Comparison of ENCODE assay signal across 8 cellular contexts in genomic region chr6:35317483-35318199, GRCh38. TPM values are rescaled to one million over a fixed set of nuclear protein-coding genes. Genes with fewer than 3 reads are reported as not detected.
DNase-seq lines count a peak whose midpoint lies in the region; ATAC-seq and TF ChIP-seq lines count a peak whose summit lies in the region.

No MANE protein-coding gene starts in this region.

- TF ChIP-seq POLR2A in HCT116 (IDR thresholded peaks at IDR 0.05; ENCODE audit: borderline replicate concordance, extremely low read depth, insufficient read depth, insufficient read length), result no peak
- TF ChIP-seq POLR2A in gastrocnemius medialis (IDR thresholded peaks at IDR 0.05), result no peak

- H3K27me3 Mint-ChIP-seq in stimulated activated naive B cell treated with anti-CD40 and anti-IgM and Interleukin-4, amounts not matched to agents 10 μg/mL and 1 μg/mL and 100 μg/mL, for 72 hours, result no peaks in the 10 kb centered on the region

- H3K4me2 ChIP-seq in HCT116 (ENCODE audit: low read length), result no peak overlapping the region

- no peaks in the 10 kb centered on the region for H4K20me1 ChIP-seq in HCT116 (ENCODE audit: insufficient read depth)

- H3K79me2 ChIP-seq in HCT116 (ENCODE audit: insufficient read depth, low read length), result no peaks in the 10 kb centered on the region

- no TSS peak for BruUV-seq in HCT116 (replicated peaks; lab: Mats Ljungman, UMichigan)

- H3K9me3 Mint-ChIP-seq in stimulated activated naive B cell treated with anti-CD40 and anti-IgM and Interleukin-4, amounts not matched to agents 10 μg/mL and 1 μg/mL and 100 μg/mL, for 72 hours, result no peaks in the 10 kb centered on the region

- H3K27ac ChIP-seq in HCT116 (ENCODE audit: low read depth, low read length), result no peak overlapping the region
- H3K27ac ChIP-seq in WERI-Rb-1, result peak overlapping the region; percentile 66
- peak overlapping the region; percentile 43 to 49 for H3K27ac ChIP-seq in right atrium auricular region
- H3K27ac ChIP-seq in gastrocnemius medialis, result peak overlapping the region; percentile 53 to 58 (median 54)

- H3K36me3 ChIP-seq in HCT116 (ENCODE audit: control insufficient read depth in 1 of 2, insufficient read depth in 2 of 2, low read length in 2 of 2) (peaks cover 10 to 11% of the 10 kb centered on the region in 2 experiments; a peak in 2 of 4 replicates), WERI-Rb-1 (no peaks in the 10 kb centered on the region), right atrium auricular region (no peaks in the 10 kb centered on the region), gastrocnemius medialis (no peaks in the 10 kb centered on the region)

- POLR2A ChIA-PET in HCT116 (lab: Charles Lee), result no interaction called here

- H3K9ac ChIP-seq in HCT116 (ENCODE audit: low read length), result no peak overlapping the region

- no peak for TF ChIP-seq RAD21 in HCT116 (IDR thresholded peaks at IDR 0.05; ENCODE audit: low read depth)

- in situ Hi-C loops in gastrocnemius medialis (cut with MboI; ENCODE audit: low sequenced_read_pairs in 4 of 4), result no loop called here

- CTCF ChIA-PET in HCT116 (lab: Charles Lee), result no interaction called here

- no peak overlapping the region for H3K27ac Mint-ChIP-seq in stimulated activated naive B cell treated with anti-CD40 and anti-IgM and Interleukin-4, amounts not matched to agents 10 μg/mL and 1 μg/mL and 100 μg/mL, for 72 hours

- H3K36me3 Mint-ChIP-seq in stimulated activated naive B cell treated with anti-CD40 and anti-IgM and Interleukin-4, amounts not matched to agents 10 μg/mL and 1 μg/mL and 100 μg/mL, for 72 hours, result peaks cover 50 to 71% of the 10 kb centered on the region in 2 donors

- H3K4me3 Mint-ChIP-seq in stimulated activated naive B cell treated with anti-CD40 and anti-IgM and Interleukin-4, amounts not matched to agents 10 μg/mL and 1 μg/mL and 100 μg/mL, for 72 hours, result no peak overlapping the region

- ATAC-seq in HCT116 (0 out of 2 replicates have a peak, but pooled peaks have one; percentile 17), gastrocnemius medialis (peak; percentile 20 to 38), HG02623 (IDR thresholded peaks at IDR 0.05; ENCODE audit: unreplicated experiment) (no peak), HG03108 (IDR thresholded peaks at IDR 0.05; ENCODE audit: unreplicated experiment) (no peak)
- ATAC-seq in stimulated activated naive B cell treated with anti-CD40 and anti-IgM and Interleukin-4, amounts not matched to agents 10 μg/mL and 1 μg/mL and 100 μg/mL, for 72 hours (replicated peaks), result no peak

- no peak overlapping the region for H2AFZ ChIP-seq in HCT116 (ENCODE audit: low read depth, low read length, poor library complexity, severe bottlenecking)

- H3K4me1 ChIP-seq in HCT116 (ENCODE audit: control insufficient read depth in 1 of 2, insufficient read depth in 2 of 2, low read length in 2 of 2), result no peaks in the 10 kb centered on the region
- peaks cover 0 to 14% of the 10 kb centered on the region in 2 donors for H3K4me1 ChIP-seq in right atrium auricular region
- peaks cover 3 to 10% of the 10 kb centered on the region in 2 donors for H3K4me1 ChIP-seq in gastrocnemius medialis

- H3K4me3 ChIP-seq in HCT116 (replicated peaks in 1 of 2; ENCODE audit: low read depth in 1 of 2, low read length in 2 of 2), result no peak overlapping the region
- H3K4me3 ChIP-seq in WERI-Rb-1 (ENCODE audit: low read depth, low read length), result peak overlapping the region; percentile 63
- H3K4me3 ChIP-seq in right atrium auricular region, result peak overlapping the region; percentile 46 to 60
- peak overlapping the region; percentile 58 to 74 (median 68) for H3K4me3 ChIP-seq in gastrocnemius medialis

- TF ChIP-seq CTCF in HCT116 (IDR thresholded peaks at IDR 0.05 in 2 of 3, conservative IDR thresholded peaks at IDR 0.05 in 1 of 3; ENCODE audit: borderline replicate concordance in 1 of 3, insufficient read depth in 1 of 3, low read depth in 2 of 3, low read length in 2 of 3), result no peak
- TF ChIP-seq CTCF in WERI-Rb-1 (IDR thresholded peaks at IDR 0.05; ENCODE audit: low read depth, low read length), result peak; percentile 44; the same call in 1 of the 2 replicates
- TF ChIP-seq CTCF in right atrium auricular region (IDR thresholded peaks at IDR 0.05), result no peak
- no peak for TF ChIP-seq CTCF in gastrocnemius medialis (IDR thresholded peaks at IDR 0.05 in 4 of 5, conservative IDR thresholded peaks at IDR 0.05 in 1 of 5)

- RAD21 ChIA-PET in HCT116 (lab: Charles Lee; ENCODE audit: low non-redundant PET in 1 of 2, low total read pairs in 2 of 2, uncharacterized antibody in 2 of 2, unreplicated experiment in 2 of 2), result no interaction called here

- H3K9me2 ChIP-seq in HCT116 (ENCODE audit: insufficient read depth), result no peaks in the 10 kb centered on the region

- intact Hi-C loops in HCT116 (cut with micrococcal nuclease) (no loop called here), gastrocnemius medialis (cut with DNase I; ENCODE audit: low total_unique reads) (loop anchor here (1.0 kb wide), 1 partner anchor 25 kb away; the partner anchor contains the start of gene PPARD), posterior vena cava (cut with DNase I) (no loop called here)

- H3K27me3 ChIP-seq in HCT116 (ENCODE audit: insufficient read depth, low read length) (no peaks in the 10 kb centered on the region), WERI-Rb-1 (ENCODE audit: insufficient read depth, low read depth, severe bottlenecking) (no peaks in the 10 kb centered on the region), right atrium auricular region (no peaks in the 10 kb centered on the region), gastrocnemius medialis (no peaks in the 10 kb centered on the region)

- H3K4me1 Mint-ChIP-seq in stimulated activated naive B cell treated with anti-CD40 and anti-IgM and Interleukin-4, amounts not matched to agents 10 μg/mL and 1 μg/mL and 100 μg/mL, for 72 hours, result peaks cover 15 to 22% of the 10 kb centered on the region in 2 donors

- no peaks in the 10 kb centered on the region for H3K9me3 ChIP-seq in HCT116 (ENCODE audit: control insufficient read depth in 1 of 2, insufficient read depth in 1 of 2, low read depth in 1 of 2, low read length in 2 of 2)
- peaks cover 3% of the 10 kb centered on the region for H3K9me3 ChIP-seq in WERI-Rb-1 (ENCODE audit: severe bottlenecking)
- no peaks in the 10 kb centered on the region for H3K9me3 ChIP-seq in right atrium auricular region
- H3K9me3 ChIP-seq in gastrocnemius medialis, result no peaks in the 10 kb centered on the region

- DNase-seq in HCT116 (ENCODE audit: low read depth, low spot score), result no peak
- DNase-seq in WERI-Rb-1, result peak; percentile 81
- DNase-seq in right atrium auricular region (ENCODE audit: low spot score), result no peak
- no peak for DNase-seq in gastrocnemius medialis
- DNase-seq in posterior vena cava (ENCODE audit: low spot score), result no peak
- DNase-seq in stimulated activated naive B cell treated with anti-CD40 and anti-IgM and Interleukin-4, amounts not matched to agents 10 μg/mL and 1 μg/mL and 100 μg/mL, for 72 hours, result no peak

TF ChIP-seq in HCT116, 20 proteins besides CTCF, POLR2A, EP300 and RAD21:
- TF ChIP-seq TCF7L2 (IDR thresholded peaks at IDR 0.05; ENCODE audit: borderline replicate concordance, extremely low read depth, insufficient read depth, insufficient read length) (no peak), CEBPB (IDR thresholded peaks at IDR 0.05; ENCODE audit: low read depth) (no peak), EGR1 (IDR thresholded peaks at IDR 0.05; ENCODE audit: low read depth) (no peak), MAX (IDR thresholded peaks at IDR 0.05) (no peak), SP1 (IDR thresholded peaks at IDR 0.05; ENCODE audit: low read depth) (no peak), YY1 (IDR thresholded peaks at IDR 0.05; ENCODE audit: extremely low read depth, insufficient replicate concordance, low read depth, low read length) (no peak), ZFX (IDR thresholded peaks at IDR 0.05) (no peak)
- TF ChIP-seq, protein P1, sequence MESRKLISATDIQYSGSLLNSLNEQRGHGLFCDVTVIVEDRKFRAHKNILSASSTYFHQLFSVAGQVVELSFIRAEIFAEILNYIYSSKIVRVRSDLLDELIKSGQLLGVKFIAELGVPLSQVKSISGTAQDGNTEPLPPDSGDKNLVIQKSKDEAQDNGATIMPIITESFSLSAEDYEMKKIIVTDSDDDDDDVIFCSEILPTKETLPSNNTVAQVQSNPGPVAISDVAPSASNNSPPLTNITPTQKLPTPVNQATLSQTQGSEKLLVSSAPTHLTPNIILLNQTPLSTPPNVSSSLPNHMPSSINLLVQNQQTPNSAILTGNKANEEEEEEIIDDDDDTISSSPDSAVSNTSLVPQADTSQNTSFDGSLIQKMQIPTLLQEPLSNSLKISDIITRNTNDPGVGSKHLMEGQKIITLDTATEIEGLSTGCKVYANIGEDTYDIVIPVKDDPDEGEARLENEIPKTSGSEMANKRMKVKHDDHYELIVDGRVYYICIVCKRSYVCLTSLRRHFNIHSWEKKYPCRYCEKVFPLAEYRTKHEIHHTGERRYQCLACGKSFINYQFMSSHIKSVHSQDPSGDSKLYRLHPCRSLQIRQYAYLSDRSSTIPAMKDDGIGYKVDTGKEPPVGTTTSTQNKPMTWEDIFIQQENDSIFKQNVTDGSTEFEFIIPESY (IDR thresholded peaks at IDR 0.05; ENCODE audit: extremely low read depth, insufficient replicate concordance, low read length), result no peak

RNA-seq across cellular contexts. Expression of gene DEF6, which starts 20.0 kb away (rescaled TPM):
- total RNA-seq in HCT116 (2021; ENCODE audit: unreplicated experiment), result 40.4 TPM
- polyA plus RNA-seq in HCT116 (2012), result 43.4 and 50.8 TPM in 2 replicates
- total RNA-seq in right atrium auricular region, result 1 to 10 TPM; 1.4 to 2.2 TPM
- 1 to 10 TPM in 1 of 4 donors, under 1 TPM in 3; 0.15 to 2.9 (median 0.68) TPM for total RNA-seq in gastrocnemius medialis
- total RNA-seq in posterior vena cava, result 1 to 10 TPM; 5.5 to 6.0 TPM

RNA-seq across cellular contexts. Expression of gene PPARD, which starts 24.7 kb away (rescaled TPM):
- total RNA-seq in HCT116 (2021; ENCODE audit: unreplicated experiment) (38.4 TPM), right atrium auricular region (10 to 100 TPM; 11.0 to 14.8 TPM), gastrocnemius medialis (10 to 100 TPM in 3 of 4 donors, 1 to 10 TPM in 1; 6.3 to 16.7 (median 12.0) TPM), posterior vena cava (10 to 100 TPM; 16.3 to 19.8 TPM)
- polyA plus RNA-seq in HCT116 (2012), result 49.8 and 55.1 TPM in 2 replicates

RNA-seq across cellular contexts. Expression of gene ZNF76, which starts 58.1 kb away (rescaled TPM):
- total RNA-seq in HCT116 (2021; ENCODE audit: unreplicated experiment) (47.5 TPM), right atrium auricular region (10 to 100 TPM; 25.4 to 26.0 TPM), gastrocnemius medialis (10 to 100 TPM; 26.1 to 35.2 (median 27.5) TPM), posterior vena cava (10 to 100 TPM; 23.1 to 29.6 TPM)
- 40.7 and 42.9 TPM in 2 replicates for polyA plus RNA-seq in HCT116 (2012)

Comparison
In these comparisons a context has a peak if more than half of its experiments do, and no peak if none do; other contexts are left out.
1. ATAC-seq: peak in HCT116 (single experiment) and gastrocnemius medialis (2 of 2); none in stimulated activated naive B cell treated with anti-CD40 and anti-IgM and Interleukin-4, amounts not matched to agents 10 μg/mL and 1 μg/mL and 100 μg/mL, for 72 hours (0 of 2), HG02623 (single experiment) and HG03108 (single experiment).
2. H3K4me3 ChIP-seq: peak in WERI-Rb-1 (single experiment), right atrium auricular region (2 of 2) and gastrocnemius medialis (4 of 4); none in HCT116 (0 of 2).